ENCODE assay signal across 15 cellular contexts in genomic region chr9:37445832-37446231, GRCh38. TPM values are rescaled to one million over a fixed set of nuclear protein-coding genes. Genes with fewer than 3 reads are reported as not detected.
DNase-seq lines count a peak whose midpoint lies in the region; ATAC-seq, FAIRE-seq and TF ChIP-seq lines count a peak whose summit lies in the region.
"Had no signal": no experiment of that assay in that cellular context is flagged by ENCODE, and none has a peak within 500 bp of the region (broad histone marks: within the 10 kb centered on the region; RNA-seq: fewer than 3 reads in every experiment).

No MANE protein-coding gene starts in this region.

- ATAC-seq in stimulated activated naive B cell treated with anti-CD40 and anti-IgM and Interleukin-4, amounts not matched to agents 10 μg/mL and 1 μg/mL and 100 μg/mL, for 72 hours (replicated peaks) = no peak
- no peak for ATAC-seq in sciatic nerve
- ATAC-seq: HCT116 had no signal

- peaks cover 16% of the 10 kb centered on the region for H3K4me1 Mint-ChIP-seq in activated T-cell treated with anti-CD3 and anti-CD28 coated beads, Interleukin-2, amount 50 U/mL, for 24 hours (ENCODE audit: low read depth)
- H3K4me1 Mint-ChIP-seq in endothelial cell (ENCODE audit: unreplicated experiment) = no peaks in the 10 kb centered on the region
- peaks cover 5% of the 10 kb centered on the region for H3K4me1 Mint-ChIP-seq in mesothelial cell of epicardium
- peaks cover 12 to 24% of the 10 kb centered on the region in 2 donors for H3K4me1 Mint-ChIP-seq in stimulated activated naive B cell treated with anti-CD40 and anti-IgM and Interleukin-4, amounts not matched to agents 10 μg/mL and 1 μg/mL and 100 μg/mL, for 72 hours

- FAIRE-seq in urothelium cell line (lab: Jason Lieb, UNC) = no peak
- FAIRE-seq: GM18507, H54, HTR-8/SVneo had no signal

- no peak overlapping the region for H3K4me3 Mint-ChIP-seq in activated T-cell treated with anti-CD3 and anti-CD28 coated beads, Interleukin-2, amount 50 U/mL, for 24 hours
- no peak overlapping the region for H3K4me3 Mint-ChIP-seq in endothelial cell (ENCODE audit: unreplicated experiment)
- no peak overlapping the region for H3K4me3 Mint-ChIP-seq in mesothelial cell of epicardium
- no peak overlapping the region for H3K4me3 Mint-ChIP-seq in stimulated activated naive B cell treated with anti-CD40 and anti-IgM and Interleukin-4, amounts not matched to agents 10 μg/mL and 1 μg/mL and 100 μg/mL, for 72 hours
- H3K4me3 Mint-ChIP-seq: CD8-positive, alpha-beta memory T cell had no signal

- H3K9me3 Mint-ChIP-seq in activated T-cell treated with anti-CD3 and anti-CD28 coated beads, Interleukin-2, amount 50 U/mL, for 24 hours = no peaks in the 10 kb centered on the region
- H3K9me3 Mint-ChIP-seq in endothelial cell (ENCODE audit: unreplicated experiment) = no peaks in the 10 kb centered on the region
- H3K9me3 Mint-ChIP-seq in mesothelial cell of epicardium = no peaks in the 10 kb centered on the region
- H3K9me3 Mint-ChIP-seq in stimulated activated naive B cell treated with anti-CD40 and anti-IgM and Interleukin-4, amounts not matched to agents 10 μg/mL and 1 μg/mL and 100 μg/mL, for 72 hours = no peaks in the 10 kb centered on the region
- H3K9me3 Mint-ChIP-seq: CD8-positive, alpha-beta memory T cell had no signal

- TF ChIP-seq CTCF in endothelial cell (IDR thresholded peaks at IDR 0.05; ENCODE audit: unreplicated experiment) (no peak), mesothelial cell of epicardium (IDR thresholded peaks at IDR 0.05; ENCODE audit: unreplicated experiment) (no peak)

- H3K27ac Mint-ChIP-seq in activated T-cell treated with anti-CD3 and anti-CD28 coated beads, Interleukin-2, amount 50 U/mL, for 24 hours = peak overlapping the region; percentile 55
- peak overlapping the region; percentile 18 for H3K27ac Mint-ChIP-seq in endothelial cell (ENCODE audit: unreplicated experiment)
- H3K27ac Mint-ChIP-seq in mesothelial cell of epicardium = peak overlapping the region; percentile 2
- peak overlapping the region; percentile 85 for H3K27ac Mint-ChIP-seq in stimulated activated naive B cell treated with anti-CD40 and anti-IgM and Interleukin-4, amounts not matched to agents 10 μg/mL and 1 μg/mL and 100 μg/mL, for 72 hours

- peaks cover 72% of the 10 kb centered on the region for H3K36me3 Mint-ChIP-seq in activated T-cell treated with anti-CD3 and anti-CD28 coated beads, Interleukin-2, amount 50 U/mL, for 24 hours (ENCODE audit: low read depth)
- H3K36me3 Mint-ChIP-seq in endothelial cell (ENCODE audit: low read depth, unreplicated experiment) = peaks cover 15% of the 10 kb centered on the region
- H3K36me3 Mint-ChIP-seq in mesothelial cell of epicardium = peaks cover 16% of the 10 kb centered on the region
- H3K36me3 Mint-ChIP-seq in stimulated activated naive B cell treated with anti-CD40 and anti-IgM and Interleukin-4, amounts not matched to agents 10 μg/mL and 1 μg/mL and 100 μg/mL, for 72 hours = peaks cover 35 to 51% of the 10 kb centered on the region in 2 donors

- no peak for DNase-seq in activated T-cell treated with anti-CD3 and anti-CD28 coated beads, Interleukin-2, amount 50 U/mL, for 24 hours
- no peak for DNase-seq in activated T-cell treated with anti-CD3 and anti-CD28 coated beads, Interleukin-2, amount 50 U/mL, for 1 hour
- DNase-seq in endothelial cell (ENCODE audit: low spot score) = no peak
- DNase-seq in mesothelial cell of epicardium (ENCODE audit: low spot score in 2 of 2, unreplicated experiment in 2 of 2) = no peak
- no peak for DNase-seq in stimulated activated naive B cell treated with anti-CD40 and anti-IgM and Interleukin-4, amounts not matched to agents 10 μg/mL and 1 μg/mL and 100 μg/mL, for 72 hours
- DNase-seq in T-helper 9 cell = no peak
- DNase-seq in sciatic nerve (ENCODE audit: low spot score) = no peak
- DNase-seq in urothelium cell line (ENCODE audit: low spot score) = no peak
- DNase-seq: 8988T; AML-193; CD8-positive, alpha-beta memory T cell had no signal

- intact Hi-C loops in sciatic nerve (cut with DNase I) = no loop called here

- no peaks in the 10 kb centered on the region for H3K27me3 Mint-ChIP-seq in activated T-cell treated with anti-CD3 and anti-CD28 coated beads, Interleukin-2, amount 50 U/mL, for 24 hours
- H3K27me3 Mint-ChIP-seq in endothelial cell (ENCODE audit: unreplicated experiment) = peaks cover 1% of the 10 kb centered on the region
- no peaks in the 10 kb centered on the region for H3K27me3 Mint-ChIP-seq in mesothelial cell of epicardium (ENCODE audit: low read depth)
- no peaks in the 10 kb centered on the region for H3K27me3 Mint-ChIP-seq in stimulated activated naive B cell treated with anti-CD40 and anti-IgM and Interleukin-4, amounts not matched to agents 10 μg/mL and 1 μg/mL and 100 μg/mL, for 72 hours

RNA-seq across cellular contexts. Expression of gene ZBTB5, which starts 19.4 kb away (rescaled TPM):
- 9.0 TPM for total RNA-seq in endothelial cell (ENCODE audit: unreplicated experiment)
- 34.2 to 35.3 TPM (median 35.2 TPM) in 3 replicates for total RNA-seq in mesothelial cell of epicardium
- total RNA-seq in sciatic nerve = 11.3 TPM

RNA-seq across cellular contexts. Expression of gene GRHPR, which starts 23.3 kb away (rescaled TPM):
- total RNA-seq in endothelial cell (ENCODE audit: unreplicated experiment) (81.5 TPM), mesothelial cell of epicardium (99.5 to 106 TPM (median 102 TPM) in 3 replicates), sciatic nerve (90.7 TPM)

RNA-seq across cellular contexts. Expression of gene POLR1E, which starts 39.9 kb away (rescaled TPM):
- total RNA-seq in endothelial cell (ENCODE audit: unreplicated experiment) (16.9 TPM), mesothelial cell of epicardium (24.9 to 27.3 TPM (median 26.1 TPM) in 3 replicates), sciatic nerve (19.4 TPM)

Comparison
In these comparisons a context has a peak if more than half of its experiments do, and no peak if none do; other contexts are left out.
1. H3K27ac Mint-ChIP-seq: peak in every context shown above with its lines; median percentile 85 in stimulated activated naive B cell treated with anti-CD40 and anti-IgM and Interleukin-4, amounts not matched to agents 10 μg/mL and 1 μg/mL and 100 μg/mL, for 72 hours; 55 in activated T-cell treated with anti-CD3 and anti-CD28 coated beads, Interleukin-2, amount 50 U/mL, for 24 hours; 18 in endothelial cell; 2 in mesothelial cell of epicardium.